Comparison of ENCODE assay signal across 1 cellular context in the genomic region with DNA sequence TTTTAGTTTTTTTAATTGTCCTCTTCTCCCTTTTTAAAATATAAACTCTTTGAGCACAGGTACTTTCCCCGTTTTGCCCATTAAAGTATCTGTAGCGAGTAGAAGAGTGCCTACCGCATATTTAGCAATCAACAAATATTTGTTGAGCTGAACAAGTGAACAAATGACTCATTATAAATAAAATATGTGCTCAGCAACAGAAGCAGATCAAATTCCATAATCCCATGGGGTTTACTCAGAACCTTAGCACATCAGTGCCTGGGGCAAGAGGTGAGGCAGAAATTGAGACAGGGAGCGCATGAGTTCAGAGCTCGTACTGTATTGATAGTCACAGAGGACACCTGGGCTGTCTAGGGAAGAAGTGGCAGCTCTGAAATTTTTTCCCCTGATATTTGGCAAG.
TF ChIP-seq lines count a peak whose summit lies in the region.

No MANE protein-coding gene starts in this region.

TF ChIP-seq in HepG2, 621 proteins besides CTCF, POLR2A, EP300 and RAD21 (continued from another document and continues in another):
- TF ChIP-seq, protein P1, sequence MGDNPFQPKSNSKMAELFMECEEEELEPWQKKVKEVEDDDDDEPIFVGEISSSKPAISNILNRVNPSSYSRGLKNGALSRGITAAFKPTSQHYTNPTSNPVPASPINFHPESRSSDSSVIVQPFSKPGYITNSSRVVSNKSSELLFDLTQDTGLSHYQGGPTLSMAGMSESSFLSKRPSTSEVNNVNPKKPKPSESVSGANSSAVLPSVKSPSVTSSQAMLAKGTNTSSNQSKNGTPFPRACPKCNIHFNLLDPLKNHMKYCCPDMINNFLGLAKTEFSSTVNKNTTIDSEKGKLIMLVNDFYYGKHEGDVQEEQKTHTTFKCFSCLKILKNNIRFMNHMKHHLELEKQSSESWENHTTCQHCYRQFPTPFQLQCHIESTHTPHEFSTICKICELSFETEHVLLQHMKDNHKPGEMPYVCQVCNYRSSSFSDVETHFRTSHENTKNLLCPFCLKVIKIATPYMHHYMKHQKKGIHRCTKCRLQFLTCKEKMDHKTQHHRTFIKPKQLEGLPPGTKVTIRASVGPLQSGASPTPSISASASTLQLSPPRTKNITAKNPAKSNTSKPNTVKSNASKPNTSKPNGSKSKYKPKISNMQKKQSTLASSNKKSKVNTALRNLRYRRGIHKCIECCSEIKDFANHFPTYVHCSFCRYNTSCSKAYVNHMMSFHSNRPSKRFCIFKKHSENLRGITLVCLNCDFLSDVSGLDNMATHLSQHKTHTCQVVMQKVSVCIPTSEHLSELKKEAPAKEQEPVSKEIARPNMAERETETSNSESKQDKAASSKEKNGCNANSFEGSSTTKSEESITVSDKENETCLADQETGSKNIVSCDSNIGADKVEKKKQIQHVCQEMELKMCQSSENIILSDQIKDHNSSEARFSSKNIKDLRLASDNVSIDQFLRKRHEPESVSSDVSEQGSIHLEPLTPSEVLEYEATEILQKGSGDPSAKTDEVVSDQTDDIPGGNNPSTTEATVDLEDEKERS (CRISPR knock-in tag; IDR thresholded peaks at IDR 0.05): no peak
- TF ChIP-seq, protein P2, sequence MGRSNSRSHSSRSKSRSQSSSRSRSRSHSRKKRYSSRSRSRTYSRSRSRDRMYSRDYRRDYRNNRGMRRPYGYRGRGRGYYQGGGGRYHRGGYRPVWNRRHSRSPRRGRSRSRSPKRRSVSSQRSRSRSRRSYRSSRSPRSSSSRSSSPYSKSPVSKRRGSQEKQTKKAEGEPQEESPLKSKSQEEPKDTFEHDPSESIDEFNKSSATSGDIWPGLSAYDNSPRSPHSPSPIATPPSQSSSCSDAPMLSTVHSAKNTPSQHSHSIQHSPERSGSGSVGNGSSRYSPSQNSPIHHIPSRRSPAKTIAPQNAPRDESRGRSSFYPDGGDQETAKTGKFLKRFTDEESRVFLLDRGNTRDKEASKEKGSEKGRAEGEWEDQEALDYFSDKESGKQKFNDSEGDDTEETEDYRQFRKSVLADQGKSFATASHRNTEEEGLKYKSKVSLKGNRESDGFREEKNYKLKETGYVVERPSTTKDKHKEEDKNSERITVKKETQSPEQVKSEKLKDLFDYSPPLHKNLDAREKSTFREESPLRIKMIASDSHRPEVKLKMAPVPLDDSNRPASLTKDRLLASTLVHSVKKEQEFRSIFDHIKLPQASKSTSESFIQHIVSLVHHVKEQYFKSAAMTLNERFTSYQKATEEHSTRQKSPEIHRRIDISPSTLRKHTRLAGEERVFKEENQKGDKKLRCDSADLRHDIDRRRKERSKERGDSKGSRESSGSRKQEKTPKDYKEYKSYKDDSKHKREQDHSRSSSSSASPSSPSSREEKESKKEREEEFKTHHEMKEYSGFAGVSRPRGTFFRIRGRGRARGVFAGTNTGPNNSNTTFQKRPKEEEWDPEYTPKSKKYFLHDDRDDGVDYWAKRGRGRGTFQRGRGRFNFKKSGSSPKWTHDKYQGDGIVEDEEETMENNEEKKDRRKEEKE (IDR thresholded peaks at IDR 0.05): no peak
- no peak for TF ChIP-seq ZNF660 (CRISPR knock-in tag; IDR thresholded peaks at IDR 0.05; ENCODE audit: borderline replicate concordance, low read depth)
- TF ChIP-seq IRF2 (CRISPR knock-in tag; IDR thresholded peaks at IDR 0.05): peak; percentile 16; the same call in 1 of the 2 replicates
- no peak for TF ChIP-seq ZNF207 (IDR thresholded peaks at IDR 0.05; ENCODE audit: borderline replicate concordance)
- TF ChIP-seq, protein P3, sequence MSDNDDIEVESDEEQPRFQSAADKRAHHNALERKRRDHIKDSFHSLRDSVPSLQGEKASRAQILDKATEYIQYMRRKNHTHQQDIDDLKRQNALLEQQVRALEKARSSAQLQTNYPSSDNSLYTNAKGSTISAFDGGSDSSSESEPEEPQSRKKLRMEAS (IDR thresholded peaks at IDR 0.05): no peak
- 0 out of 2 replicates have a peak, but pooled peaks have one; percentile 17 for TF ChIP-seq PHF21A (CRISPR knock-in tag; IDR thresholded peaks at IDR 0.05)
- 0 out of 2 replicates have a peak, but pooled peaks have one; percentile 29 for TF ChIP-seq HDAC2 (CRISPR knock-in tag; IDR thresholded peaks at IDR 0.05)
- TF ChIP-seq HOXA5 (CRISPR knock-in tag; IDR thresholded peaks at IDR 0.05): no peak
- no peak for TF ChIP-seq MAF1 (CRISPR knock-in tag; IDR thresholded peaks at IDR 0.05; ENCODE audit: borderline replicate concordance)
- TF ChIP-seq NR1H2 (CRISPR knock-in tag; IDR thresholded peaks at IDR 0.05; ENCODE audit: borderline replicate concordance, low read depth): no peak
- TF ChIP-seq BRCA1 (CRISPR knock-in tag; IDR thresholded peaks at IDR 0.05): no peak
- TF ChIP-seq CBX2 (IDR thresholded peaks at IDR 0.05; ENCODE audit: low read depth, low read length): no peak
- no peak for TF ChIP-seq CBX2 (CRISPR knock-in tag; IDR thresholded peaks at IDR 0.05; ENCODE audit: low read depth)
- TF ChIP-seq ZSCAN12 (CRISPR knock-in tag; IDR thresholded peaks at IDR 0.05): no peak
- TF ChIP-seq YEATS2 (CRISPR knock-in tag; IDR thresholded peaks at IDR 0.05; ENCODE audit: borderline replicate concordance): no peak
- TF ChIP-seq ZFP41 (CRISPR knock-in tag; IDR thresholded peaks at IDR 0.05; ENCODE audit: borderline replicate concordance): no peak
- TF ChIP-seq, protein P4, sequence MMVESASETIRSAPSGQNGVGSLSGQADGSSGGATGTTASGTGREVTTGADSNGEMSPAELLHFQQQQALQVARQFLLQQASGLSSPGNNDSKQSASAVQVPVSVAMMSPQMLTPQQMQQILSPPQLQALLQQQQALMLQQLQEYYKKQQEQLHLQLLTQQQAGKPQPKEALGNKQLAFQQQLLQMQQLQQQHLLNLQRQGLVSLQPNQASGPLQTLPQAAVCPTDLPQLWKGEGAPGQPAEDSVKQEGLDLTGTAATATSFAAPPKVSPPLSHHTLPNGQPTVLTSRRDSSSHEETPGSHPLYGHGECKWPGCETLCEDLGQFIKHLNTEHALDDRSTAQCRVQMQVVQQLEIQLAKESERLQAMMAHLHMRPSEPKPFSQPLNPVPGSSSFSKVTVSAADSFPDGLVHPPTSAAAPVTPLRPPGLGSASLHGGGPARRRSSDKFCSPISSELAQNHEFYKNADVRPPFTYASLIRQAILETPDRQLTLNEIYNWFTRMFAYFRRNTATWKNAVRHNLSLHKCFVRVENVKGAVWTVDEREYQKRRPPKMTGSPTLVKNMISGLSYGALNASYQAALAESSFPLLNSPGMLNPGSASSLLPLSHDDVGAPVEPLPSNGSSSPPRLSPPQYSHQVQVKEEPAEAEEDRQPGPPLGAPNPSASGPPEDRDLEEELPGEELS (CRISPR knock-in tag; IDR thresholded peaks at IDR 0.05): 0 out of 2 replicates have a peak, but pooled peaks have one; percentile 12
- peak; percentile 81 for TF ChIP-seq CEBPB (IDR thresholded peaks at IDR 0.05; ENCODE audit: borderline replicate concordance, low read depth, low read length)
- no peak for TF ChIP-seq PHB2 (IDR thresholded peaks at IDR 0.05; ENCODE audit: partially characterized antibody)
- TF ChIP-seq ZSCAN21 (CRISPR knock-in tag; IDR thresholded peaks at IDR 0.05; ENCODE audit: borderline replicate concordance): no peak
- no peak for TF ChIP-seq ZNF75D (CRISPR knock-in tag; IDR thresholded peaks at IDR 0.05; ENCODE audit: borderline replicate concordance)
- TF ChIP-seq, protein P5, sequence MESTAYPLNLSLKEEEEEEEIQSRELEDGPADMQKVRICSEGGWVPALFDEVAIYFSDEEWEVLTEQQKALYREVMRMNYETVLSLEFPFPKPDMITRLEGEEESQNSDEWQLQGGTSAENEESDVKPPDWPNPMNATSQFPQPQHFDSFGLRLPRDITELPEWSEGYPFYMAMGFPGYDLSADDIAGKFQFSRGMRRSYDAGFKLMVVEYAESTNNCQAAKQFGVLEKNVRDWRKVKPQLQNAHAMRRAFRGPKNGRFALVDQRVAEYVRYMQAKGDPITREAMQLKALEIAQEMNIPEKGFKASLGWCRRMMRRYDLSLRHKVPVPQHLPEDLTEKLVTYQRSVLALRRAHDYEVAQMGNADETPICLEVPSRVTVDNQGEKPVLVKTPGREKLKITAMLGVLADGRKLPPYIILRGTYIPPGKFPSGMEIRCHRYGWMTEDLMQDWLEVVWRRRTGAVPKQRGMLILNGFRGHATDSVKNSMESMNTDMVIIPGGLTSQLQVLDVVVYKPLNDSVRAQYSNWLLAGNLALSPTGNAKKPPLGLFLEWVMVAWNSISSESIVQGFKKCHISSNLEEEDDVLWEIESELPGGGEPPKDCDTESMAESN (CRISPR knock-in tag; conservative IDR thresholded peaks at IDR 0.05): no peak
- TF ChIP-seq ZNF644 (CRISPR knock-in tag; IDR thresholded peaks at IDR 0.05; ENCODE audit: low read depth): no peak
- TF ChIP-seq ZNF510 (CRISPR knock-in tag; IDR thresholded peaks at IDR 0.05; ENCODE audit: low read depth): no peak
- peak; percentile 56 for TF ChIP-seq ISL2 (CRISPR knock-in tag; IDR thresholded peaks at IDR 0.05)
- TF ChIP-seq, protein P6, sequence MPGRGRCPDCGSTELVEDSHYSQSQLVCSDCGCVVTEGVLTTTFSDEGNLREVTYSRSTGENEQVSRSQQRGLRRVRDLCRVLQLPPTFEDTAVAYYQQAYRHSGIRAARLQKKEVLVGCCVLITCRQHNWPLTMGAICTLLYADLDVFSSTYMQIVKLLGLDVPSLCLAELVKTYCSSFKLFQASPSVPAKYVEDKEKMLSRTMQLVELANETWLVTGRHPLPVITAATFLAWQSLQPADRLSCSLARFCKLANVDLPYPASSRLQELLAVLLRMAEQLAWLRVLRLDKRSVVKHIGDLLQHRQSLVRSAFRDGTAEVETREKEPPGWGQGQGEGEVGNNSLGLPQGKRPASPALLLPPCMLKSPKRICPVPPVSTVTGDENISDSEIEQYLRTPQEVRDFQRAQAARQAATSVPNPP (CRISPR knock-in tag; IDR thresholded peaks at IDR 0.05): no peak
- TF ChIP-seq, protein P7, sequence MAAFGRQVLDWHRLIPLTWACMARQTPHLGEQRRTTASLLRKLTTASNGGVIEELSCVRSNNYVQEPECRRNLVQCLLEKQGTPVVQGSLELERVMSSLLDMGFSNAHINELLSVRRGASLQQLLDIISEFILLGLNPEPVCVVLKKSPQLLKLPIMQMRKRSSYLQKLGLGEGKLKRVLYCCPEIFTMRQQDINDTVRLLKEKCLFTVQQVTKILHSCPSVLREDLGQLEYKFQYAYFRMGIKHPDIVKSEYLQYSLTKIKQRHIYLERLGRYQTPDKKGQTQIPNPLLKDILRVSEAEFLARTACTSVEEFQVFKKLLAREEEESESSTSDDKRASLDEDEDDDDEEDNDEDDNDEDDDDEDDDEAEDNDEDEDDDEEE (CRISPR knock-in tag; IDR thresholded peaks at IDR 0.05): no peak
- TF ChIP-seq, protein P8, sequence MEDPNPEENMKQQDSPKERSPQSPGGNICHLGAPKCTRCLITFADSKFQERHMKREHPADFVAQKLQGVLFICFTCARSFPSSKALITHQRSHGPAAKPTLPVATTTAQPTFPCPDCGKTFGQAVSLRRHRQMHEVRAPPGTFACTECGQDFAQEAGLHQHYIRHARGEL (CRISPR knock-in tag; IDR thresholded peaks at IDR 0.05): no peak
- no peak for TF ChIP-seq ZNF7 (CRISPR knock-in tag; IDR thresholded peaks at IDR 0.05)
- TF ChIP-seq KAT7 (CRISPR knock-in tag; IDR thresholded peaks at IDR 0.05; ENCODE audit: borderline replicate concordance): no peak
- TF ChIP-seq, protein P9, sequence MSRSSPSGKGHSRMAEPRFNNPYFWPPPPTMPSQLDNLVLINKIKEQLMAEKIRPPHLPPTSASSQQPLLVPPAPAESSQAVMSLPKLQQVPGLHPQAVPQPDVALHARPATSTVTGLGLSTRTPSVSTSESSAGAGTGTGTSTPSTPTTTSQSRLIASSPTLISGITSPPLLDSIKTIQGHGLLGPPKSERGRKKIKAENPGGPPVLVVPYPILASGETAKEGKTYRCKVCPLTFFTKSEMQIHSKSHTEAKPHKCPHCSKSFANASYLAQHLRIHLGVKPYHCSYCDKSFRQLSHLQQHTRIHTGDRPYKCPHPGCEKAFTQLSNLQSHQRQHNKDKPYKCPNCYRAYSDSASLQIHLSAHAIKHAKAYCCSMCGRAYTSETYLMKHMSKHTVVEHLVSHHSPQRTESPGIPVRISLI (CRISPR knock-in tag; IDR thresholded peaks at IDR 0.05; ENCODE audit: borderline replicate concordance): no peak
- TF ChIP-seq ZNF749 (CRISPR knock-in tag; IDR thresholded peaks at IDR 0.05; ENCODE audit: borderline replicate concordance): no peak
- TF ChIP-seq TBX3 (IDR thresholded peaks at IDR 0.05; ENCODE audit: borderline replicate concordance): peak; percentile 33; the same call in 1 of the 2 replicates
- no peak for TF ChIP-seq ZNF124 (CRISPR knock-in tag; IDR thresholded peaks at IDR 0.05)
- no peak for TF ChIP-seq CHD4 (IDR thresholded peaks at IDR 0.05; ENCODE audit: borderline replicate concordance, low read length)
- TF ChIP-seq, protein P10, sequence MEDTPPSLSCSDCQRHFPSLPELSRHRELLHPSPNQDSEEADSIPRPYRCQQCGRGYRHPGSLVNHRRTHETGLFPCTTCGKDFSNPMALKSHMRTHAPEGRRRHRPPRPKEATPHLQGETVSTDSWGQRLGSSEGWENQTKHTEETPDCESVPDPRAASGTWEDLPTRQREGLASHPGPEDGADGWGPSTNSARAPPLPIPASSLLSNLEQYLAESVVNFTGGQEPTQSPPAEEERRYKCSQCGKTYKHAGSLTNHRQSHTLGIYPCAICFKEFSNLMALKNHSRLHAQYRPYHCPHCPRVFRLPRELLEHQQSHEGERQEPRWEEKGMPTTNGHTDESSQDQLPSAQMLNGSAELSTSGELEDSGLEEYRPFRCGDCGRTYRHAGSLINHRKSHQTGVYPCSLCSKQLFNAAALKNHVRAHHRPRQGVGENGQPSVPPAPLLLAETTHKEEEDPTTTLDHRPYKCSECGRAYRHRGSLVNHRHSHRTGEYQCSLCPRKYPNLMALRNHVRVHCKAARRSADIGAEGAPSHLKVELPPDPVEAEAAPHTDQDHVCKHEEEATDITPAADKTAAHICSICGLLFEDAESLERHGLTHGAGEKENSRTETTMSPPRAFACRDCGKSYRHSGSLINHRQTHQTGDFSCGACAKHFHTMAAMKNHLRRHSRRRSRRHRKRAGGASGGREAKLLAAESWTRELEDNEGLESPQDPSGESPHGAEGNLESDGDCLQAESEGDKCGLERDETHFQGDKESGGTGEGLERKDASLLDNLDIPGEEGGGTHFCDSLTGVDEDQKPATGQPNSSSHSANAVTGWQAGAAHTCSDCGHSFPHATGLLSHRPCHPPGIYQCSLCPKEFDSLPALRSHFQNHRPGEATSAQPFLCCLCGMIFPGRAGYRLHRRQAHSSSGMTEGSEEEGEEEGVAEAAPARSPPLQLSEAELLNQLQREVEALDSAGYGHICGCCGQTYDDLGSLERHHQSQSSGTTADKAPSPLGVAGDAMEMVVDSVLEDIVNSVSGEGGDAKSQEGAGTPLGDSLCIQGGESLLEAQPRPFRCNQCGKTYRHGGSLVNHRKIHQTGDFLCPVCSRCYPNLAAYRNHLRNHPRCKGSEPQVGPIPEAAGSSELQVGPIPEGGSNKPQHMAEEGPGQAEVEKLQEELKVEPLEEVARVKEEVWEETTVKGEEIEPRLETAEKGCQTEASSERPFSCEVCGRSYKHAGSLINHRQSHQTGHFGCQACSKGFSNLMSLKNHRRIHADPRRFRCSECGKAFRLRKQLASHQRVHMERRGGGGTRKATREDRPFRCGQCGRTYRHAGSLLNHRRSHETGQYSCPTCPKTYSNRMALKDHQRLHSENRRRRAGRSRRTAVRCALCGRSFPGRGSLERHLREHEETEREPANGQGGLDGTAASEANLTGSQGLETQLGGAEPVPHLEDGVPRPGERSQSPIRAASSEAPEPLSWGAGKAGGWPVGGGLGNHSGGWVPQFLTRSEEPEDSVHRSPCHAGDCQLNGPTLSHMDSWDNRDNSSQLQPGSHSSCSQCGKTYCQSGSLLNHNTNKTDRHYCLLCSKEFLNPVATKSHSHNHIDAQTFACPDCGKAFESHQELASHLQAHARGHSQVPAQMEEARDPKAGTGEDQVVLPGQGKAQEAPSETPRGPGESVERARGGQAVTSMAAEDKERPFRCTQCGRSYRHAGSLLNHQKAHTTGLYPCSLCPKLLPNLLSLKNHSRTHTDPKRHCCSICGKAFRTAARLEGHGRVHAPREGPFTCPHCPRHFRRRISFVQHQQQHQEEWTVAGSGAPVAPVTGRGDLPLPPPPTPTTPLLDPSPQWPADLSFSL (CRISPR knock-in tag; IDR thresholded peaks at IDR 0.05): no peak
- no peak for TF ChIP-seq ZSCAN30 (CRISPR knock-in tag; IDR thresholded peaks at IDR 0.05)
- TF ChIP-seq ZNF143 (CRISPR knock-in tag; IDR thresholded peaks at IDR 0.05): no peak
- TF ChIP-seq ZNF775 (CRISPR knock-in tag; IDR thresholded peaks at IDR 0.05; ENCODE audit: borderline replicate concordance): no peak
